ENCODE assay signal across 8 cellular contexts in the genomic region with DNA sequence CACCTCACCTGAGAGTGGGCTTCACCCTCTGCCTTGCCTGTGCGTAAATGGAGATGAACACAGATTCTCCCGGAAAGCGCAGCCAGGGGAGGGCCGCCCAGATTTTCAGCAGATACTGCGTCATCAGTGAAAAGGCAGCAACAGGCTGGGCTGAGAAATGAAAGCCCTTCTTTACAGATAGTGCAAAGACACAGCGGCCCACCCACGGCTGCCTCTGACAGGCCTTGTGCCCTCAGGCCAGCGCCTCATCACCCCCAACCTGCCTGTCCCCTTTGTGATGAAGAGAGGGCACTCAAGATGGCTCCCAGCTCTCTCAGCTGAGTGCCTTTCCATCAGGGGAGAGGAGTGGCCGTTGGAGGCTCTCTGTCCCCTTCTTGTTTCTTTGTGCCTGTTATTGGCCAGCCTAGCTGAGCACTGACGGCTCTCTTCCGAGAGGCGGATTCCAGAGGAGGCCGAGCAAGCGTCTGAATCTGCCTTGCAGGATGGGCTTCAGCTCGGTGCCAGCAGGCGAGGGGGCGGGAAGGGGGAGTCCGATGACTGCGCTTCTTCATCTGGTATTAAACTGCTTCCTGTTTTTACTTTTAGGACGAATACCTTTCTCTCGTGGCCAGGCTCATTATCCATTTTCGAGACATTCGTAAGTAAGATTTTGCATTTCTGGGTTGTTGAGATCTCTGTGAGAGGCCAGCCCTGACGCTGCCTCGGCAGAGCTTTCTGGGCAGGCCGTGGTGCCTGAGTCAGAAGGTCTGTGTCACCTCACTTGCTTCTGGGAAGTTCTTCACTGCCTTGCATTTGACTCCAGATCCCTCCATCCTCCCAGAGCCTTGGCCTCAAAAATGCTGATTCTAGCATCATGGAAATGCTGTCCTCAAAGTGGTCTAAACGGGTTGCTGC. TPM values are rescaled to one million over a fixed set of nuclear protein-coding genes. Genes with fewer than 3 reads are reported as not detected.
DNase-seq lines count a peak whose midpoint lies in the region; ATAC-seq and TF ChIP-seq lines count a peak whose summit lies in the region.

No MANE protein-coding gene starts in this region.

- WGBS in mesenchymal stem cell, result 81% methylated on average over 27 of the region's 27 CpGs

- peak; percentile 78 to 82 for ATAC-seq in activated CD4-positive, CD25-positive, alpha-beta regulatory T cell treated with anti-CD3 and anti-CD28 coated beads, Interleukin-2, amount 50 U/mL, for 24 hours
- peak; percentile 87 to 88 for ATAC-seq in stimulated activated naive B cell treated with anti-CD40 and anti-IgM and Interleukin-4, amounts not matched to agents 10 μg/mL and 1 μg/mL and 100 μg/mL, for 72 hours (replicated peaks)
- ATAC-seq in GM18505 (IDR thresholded peaks at IDR 0.05; ENCODE audit: unreplicated experiment), result no peak
- ATAC-seq in HG03521 (IDR thresholded peaks at IDR 0.05; ENCODE audit: unreplicated experiment), result no peak

- peaks cover 39 to 53% of the 10 kb centered on the region in 2 donors for H3K4me1 Mint-ChIP-seq in stimulated activated naive B cell treated with anti-CD40 and anti-IgM and Interleukin-4, amounts not matched to agents 10 μg/mL and 1 μg/mL and 100 μg/mL, for 72 hours

- no peak for TF ChIP-seq POLR2A in GM18505 (IDR thresholded peaks at IDR 0.05; ENCODE audit: borderline replicate concordance, extremely low read depth, insufficient read depth, insufficient read length)

- H3K18ac ChIP-seq in mesenchymal stem cell (ENCODE audit: low read depth in 1 of 2, low read length in 2 of 2), result peak overlapping the region; percentile 4 to 23

- peak overlapping the region; percentile 76 for H2BK15ac ChIP-seq in mesenchymal stem cell (ENCODE audit: low read depth, poor library complexity, severe bottlenecking)

- no peak overlapping the region for H3K23ac ChIP-seq in mesenchymal stem cell (ENCODE audit: low read length in 2 of 2)

- H2BK5ac ChIP-seq in mesenchymal stem cell (ENCODE audit: low read depth, low read length, poor library complexity, severe bottlenecking), result peak overlapping the region; percentile 21

- no peak overlapping the region for H2AFZ ChIP-seq in mesenchymal stem cell (ENCODE audit: low read depth, low read length)

- H3K4ac ChIP-seq in mesenchymal stem cell (ENCODE audit: low read depth in 1 of 2, low read length in 2 of 2), result peak overlapping the region; percentile 9 to 16

- H3K27me3 ChIP-seq in mesenchymal stem cell (ENCODE audit: control insufficient read depth in 1 of 2, insufficient read depth in 1 of 2, low read length in 2 of 2), result no peaks in the 10 kb centered on the region

- H3K9ac ChIP-seq in mesenchymal stem cell (ENCODE audit: low read length), result peak overlapping the region; percentile 89

- H3K27me3 Mint-ChIP-seq in stimulated activated naive B cell treated with anti-CD40 and anti-IgM and Interleukin-4, amounts not matched to agents 10 μg/mL and 1 μg/mL and 100 μg/mL, for 72 hours, result no peaks in the 10 kb centered on the region

- H2BK120ac ChIP-seq in mesenchymal stem cell (ENCODE audit: low read depth, low read length), result no peak overlapping the region

- H3K27ac ChIP-seq in mesenchymal stem cell (ENCODE audit: low read length, poor library complexity, severe bottlenecking), result peak overlapping the region; percentile 98

- DNase-seq in Ammon's horn (ENCODE audit: low spot score) (peak; percentile 68), dermis blood vessel endothelial cell (peak; percentile 56), mesenchymal stem cell (peak; percentile 80), NCI-H2081 (lab: John Stamatoyannopoulos, UW) (no peak)
- DNase-seq in stimulated activated naive B cell treated with anti-CD40 and anti-IgM and Interleukin-4, amounts not matched to agents 10 μg/mL and 1 μg/mL and 100 μg/mL, for 72 hours, result peak; percentile 54

- peak overlapping the region in 1 of 2 experiments; percentile 55 for H3K4me3 ChIP-seq in mesenchymal stem cell (ENCODE audit: insufficient read depth in 1 of 2, low read depth in 1 of 2, low read length in 2 of 2)

- peak overlapping the region; percentile 45 to 56 for H3K4me3 Mint-ChIP-seq in stimulated activated naive B cell treated with anti-CD40 and anti-IgM and Interleukin-4, amounts not matched to agents 10 μg/mL and 1 μg/mL and 100 μg/mL, for 72 hours

- H3K4me2 ChIP-seq in mesenchymal stem cell (ENCODE audit: low read length, poor library complexity, severe bottlenecking), result no peak overlapping the region

- peak overlapping the region; percentile 5 for H4K8ac ChIP-seq in mesenchymal stem cell (ENCODE audit: low read length)

- peaks cover 30 to 33% of the 10 kb centered on the region in 2 experiments for H3K36me3 ChIP-seq in mesenchymal stem cell (ENCODE audit: control insufficient read depth in 1 of 2, insufficient read depth in 2 of 2, low read depth in 1 of 2, low read length in 2 of 2)

- peak overlapping the region; percentile 99 for H2AK5ac ChIP-seq in mesenchymal stem cell (ENCODE audit: low read length, severe bottlenecking)

- H3K36me3 Mint-ChIP-seq in stimulated activated naive B cell treated with anti-CD40 and anti-IgM and Interleukin-4, amounts not matched to agents 10 μg/mL and 1 μg/mL and 100 μg/mL, for 72 hours, result peaks cover 23 to 48% of the 10 kb centered on the region in 2 donors

- no peaks in the 10 kb centered on the region for H3K9me3 Mint-ChIP-seq in stimulated activated naive B cell treated with anti-CD40 and anti-IgM and Interleukin-4, amounts not matched to agents 10 μg/mL and 1 μg/mL and 100 μg/mL, for 72 hours

- peak overlapping the region; percentile 92 for H3K27ac Mint-ChIP-seq in stimulated activated naive B cell treated with anti-CD40 and anti-IgM and Interleukin-4, amounts not matched to agents 10 μg/mL and 1 μg/mL and 100 μg/mL, for 72 hours

- H3K9me3 ChIP-seq in mesenchymal stem cell (ENCODE audit: control insufficient read depth, low read length), result no peaks in the 10 kb centered on the region

- H4K91ac ChIP-seq in mesenchymal stem cell (ENCODE audit: low read length), result peak overlapping the region; percentile 36

- H3K14ac ChIP-seq in mesenchymal stem cell (ENCODE audit: low read length in 2 of 2), result no peak overlapping the region

- peaks cover 4% of the 10 kb centered on the region for H3K79me1 ChIP-seq in mesenchymal stem cell (replicated peaks; ENCODE audit: low read length, poor library complexity, severe bottlenecking)

- peaks cover 59% of the 10 kb centered on the region for H3K4me1 ChIP-seq in mesenchymal stem cell (ENCODE audit: control insufficient read depth, insufficient read depth, low read depth, low read length)

- H2BK12ac ChIP-seq in mesenchymal stem cell (ENCODE audit: low read length in 2 of 2), result no peak overlapping the region

RNA-seq across cellular contexts. Expression of gene MED15, which starts 43.7 kb away (rescaled TPM):
- 33.0 and 37.8 TPM in 2 replicates for total RNA-seq in dermis blood vessel endothelial cell
- polyA plus RNA-seq in mesenchymal stem cell (2013, experiment 1 of 2), result 63.2 TPM
- 60.2 TPM for polyA plus RNA-seq in mesenchymal stem cell (2013, experiment 2 of 2)

RNA-seq across cellular contexts. Expression of gene KLHL22, which starts 55.5 kb away (rescaled TPM):
- total RNA-seq in dermis blood vessel endothelial cell, result 19.5 and 28.1 TPM in 2 replicates
- polyA plus RNA-seq in mesenchymal stem cell (2013, experiment 1 of 2), result 10.8 TPM
- polyA plus RNA-seq in mesenchymal stem cell (2013, experiment 2 of 2), result 10.8 TPM

Comparison
In these comparisons a context has a peak if more than half of its experiments do, and no peak if none do; other contexts are left out.
1. DNase-seq: peak in Ammon's horn (single experiment), dermis blood vessel endothelial cell (single experiment), mesenchymal stem cell (single experiment) and stimulated activated naive B cell treated with anti-CD40 and anti-IgM and Interleukin-4, amounts not matched to agents 10 μg/mL and 1 μg/mL and 100 μg/mL, for 72 hours (single experiment); none in NCI-H2081 (0 of 2).
2. ATAC-seq: peak in activated CD4-positive, CD25-positive, alpha-beta regulatory T cell treated with anti-CD3 and anti-CD28 coated beads, Interleukin-2, amount 50 U/mL, for 24 hours (2 of 2) and stimulated activated naive B cell treated with anti-CD40 and anti-IgM and Interleukin-4, amounts not matched to agents 10 μg/mL and 1 μg/mL and 100 μg/mL, for 72 hours (2 of 2); none in GM18505 (single experiment) and HG03521 (single experiment).